In the genomic region with DNA sequence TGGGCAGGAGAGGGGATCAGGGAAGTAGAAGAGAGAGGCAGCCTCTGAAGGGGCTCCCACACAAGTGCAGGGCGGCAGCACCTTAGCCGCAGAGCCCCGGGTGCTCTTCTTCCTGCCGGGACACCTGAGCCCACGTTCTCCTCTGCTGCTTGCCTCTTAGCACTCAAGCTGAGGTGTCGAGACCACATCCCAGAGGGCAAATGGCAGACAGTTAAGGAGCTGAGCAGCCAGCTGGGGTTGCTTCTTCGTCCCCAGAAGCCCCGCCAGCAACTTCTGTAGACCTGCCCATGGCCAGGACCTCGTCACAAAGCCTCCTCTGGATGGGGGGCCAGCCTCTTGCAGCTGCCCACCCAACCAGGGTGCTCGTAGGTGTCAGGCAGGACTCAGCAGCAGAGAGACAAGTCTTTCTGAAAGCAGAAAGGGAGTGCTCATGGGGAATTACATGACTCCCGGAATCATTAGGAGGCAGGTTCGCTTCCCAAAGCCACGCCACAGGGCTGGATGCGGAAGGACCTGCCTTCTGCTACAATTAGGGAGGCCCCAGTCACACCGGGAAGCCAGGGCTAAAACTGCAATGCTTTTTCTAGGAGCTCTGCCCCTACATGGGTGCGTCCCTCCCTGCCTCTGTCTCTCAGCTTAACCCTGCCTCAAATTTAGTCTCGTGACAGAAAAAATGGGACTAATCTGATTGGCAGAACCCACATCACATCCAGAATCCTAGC, we compare ENCODE assay signal across 10 cellular contexts.
DNase-seq lines count a peak whose midpoint lies in the region; ATAC-seq and TF ChIP-seq lines count a peak whose summit lies in the region.
"Had no signal": no experiment of that assay in that cellular context is flagged by ENCODE, and none has a peak within 500 bp of the region (broad histone marks: within the 10 kb centered on the region; RNA-seq: fewer than 3 reads in every experiment).

No MANE protein-coding gene starts in this region.

- peak overlapping the region in 1 of 6 donors; percentile 47 for H3K27ac Mint-ChIP-seq in immature natural killer cell
- H3K27ac Mint-ChIP-seq in stimulated activated effector memory CD8-positive, alpha-beta T cell treated with anti-CD3 and anti-CD28 coated beads, Interleukin-12 subunit alpha, Interleukin-12 subunit beta, amount 100 ng/mL, for 72 hours = no peak overlapping the region

- CTCF ChIA-PET in A673 (lab: Charles Lee) = no interaction called here

- POLR2A ChIA-PET in A673 (lab: Charles Lee; ENCODE audit: low non-redundant PET) = no interaction called here

- H3K4me3 ChIP-seq in A673 (ENCODE audit: low read depth, low read length, poor library complexity, severe bottlenecking) = no peak overlapping the region
- H3K4me3 ChIP-seq: K562 had no signal

- no peaks in the 10 kb centered on the region for H3K27me3 ChIP-seq in A673 (replicated peaks; ENCODE audit: insufficient read depth, low read depth, low read length, poor library complexity)

- H3K36me3 Mint-ChIP-seq in immature natural killer cell = peaks cover 4 to 7% (median 4%) of the 10 kb centered on the region in 3 donors
- no peaks in the 10 kb centered on the region for H3K36me3 Mint-ChIP-seq in stimulated activated effector memory CD8-positive, alpha-beta T cell treated with anti-CD3 and anti-CD28 coated beads, Interleukin-12 subunit alpha, Interleukin-12 subunit beta, amount 100 ng/mL, for 72 hours

- DNase-seq in Right ventricle myocardium superior (no peak), Right ventricle myocardium inferior (ENCODE audit: missing footprints) (no peak), immature natural killer cell (peak; percentile 59 to 66 (median 66)), A673 (ENCODE audit: low spot score) (no peak), posterior vena cava (ENCODE audit: low spot score) (no peak)
- DNase-seq in activated T-cell treated with anti-CD3 and anti-CD28 coated beads, Interleukin-2, amount 50 U/mL, for 48 hours = peak; percentile 24 to 29
- DNase-seq in stimulated activated effector memory CD8-positive, alpha-beta T cell treated with anti-CD3 and anti-CD28 coated beads, Interleukin-12 subunit alpha, Interleukin-12 subunit beta, amount 100 ng/mL, for 72 hours (ENCODE audit: low spot score in 2 of 2) = peak; percentile 7 to 51

- intact Hi-C loops in Right ventricle myocardium superior (cut with DNase I) = no loop called here
- intact Hi-C loops in Right ventricle myocardium inferior (cut with DNase I) = no loop called here
- intact Hi-C loops in A673 (cut with micrococcal nuclease; ENCODE audit: unreplicated experiment) = no loop called here
- intact Hi-C loops in posterior vena cava (cut with DNase I) = no loop called here

- peaks cover 55 to 60% of the 10 kb centered on the region in 2 donors for H3K4me1 Mint-ChIP-seq in immature natural killer cell
- H3K4me1 Mint-ChIP-seq in stimulated activated effector memory CD8-positive, alpha-beta T cell treated with anti-CD3 and anti-CD28 coated beads, Interleukin-12 subunit alpha, Interleukin-12 subunit beta, amount 100 ng/mL, for 72 hours = peaks cover 56% of the 10 kb centered on the region

- H3K36me3 ChIP-seq in A673 (ENCODE audit: insufficient read depth, low read length, poor library complexity, severe bottlenecking) = no peaks in the 10 kb centered on the region

- no TSS peak for BruUV-seq in A673 (replicated peaks; lab: Mats Ljungman, UMichigan)

- peaks cover 2 to 6% (median 5%) of the 10 kb centered on the region in 6 donors for H3K9me3 Mint-ChIP-seq in immature natural killer cell
- peaks cover 6% of the 10 kb centered on the region for H3K9me3 Mint-ChIP-seq in stimulated activated effector memory CD8-positive, alpha-beta T cell treated with anti-CD3 and anti-CD28 coated beads, Interleukin-12 subunit alpha, Interleukin-12 subunit beta, amount 100 ng/mL, for 72 hours

- no peak overlapping the region for H3K27ac ChIP-seq in A673 (ENCODE audit: low read depth, low read length, poor library complexity, severe bottlenecking)
- H3K27ac ChIP-seq: RWPE1 had no signal

- TF ChIP-seq CTCF in A673 (conservative IDR thresholded peaks at IDR 0.05; ENCODE audit: low read depth, low read length) = no peak

- ATAC-seq in Right ventricle myocardium superior (ENCODE audit: poor library complexity) (peak; percentile 35), Right ventricle myocardium inferior (no peak), HG02798 (IDR thresholded peaks at IDR 0.05; ENCODE audit: poor library complexity, unreplicated experiment) (no peak)
- ATAC-seq in stimulated activated effector memory CD8-positive, alpha-beta T cell treated with anti-CD3 and anti-CD28 coated beads, Interleukin-12 subunit alpha, Interleukin-12 subunit beta, amount 100 ng/mL, for 72 hours = peak; percentile 78
- ATAC-seq: K562 had no signal

- H3K4me1 ChIP-seq in A673 (ENCODE audit: insufficient read depth, low read length, poor library complexity, severe bottlenecking) = no peaks in the 10 kb centered on the region

- peak overlapping the region; percentile 48 to 69 (median 61) for H3K4me3 Mint-ChIP-seq in immature natural killer cell
- H3K4me3 Mint-ChIP-seq in stimulated activated effector memory CD8-positive, alpha-beta T cell treated with anti-CD3 and anti-CD28 coated beads, Interleukin-12 subunit alpha, Interleukin-12 subunit beta, amount 100 ng/mL, for 72 hours = peak overlapping the region; percentile 6

- no peaks in the 10 kb centered on the region for H3K9me3 ChIP-seq in A673 (ENCODE audit: low read depth, low read length, poor library complexity, severe bottlenecking)

- peaks cover 6 to 18% (median 9%) of the 10 kb centered on the region in 3 donors for H3K27me3 Mint-ChIP-seq in immature natural killer cell (ENCODE audit: low read depth in 3 of 3)

Comparison
In these comparisons a context has a peak if more than half of its experiments do, and no peak if none do; other contexts are left out.
1. ATAC-seq: peak in Right ventricle myocardium superior (single experiment) and stimulated activated effector memory CD8-positive, alpha-beta T cell treated with anti-CD3 and anti-CD28 coated beads, Interleukin-12 subunit alpha, Interleukin-12 subunit beta, amount 100 ng/mL, for 72 hours (single experiment); none in Right ventricle myocardium inferior (single experiment) and HG02798 (single experiment).
2. DNase-seq: peak in activated T-cell treated with anti-CD3 and anti-CD28 coated beads, Interleukin-2, amount 50 U/mL, for 48 hours (2 of 2), immature natural killer cell (3 of 3) and stimulated activated effector memory CD8-positive, alpha-beta T cell treated with anti-CD3 and anti-CD28 coated beads, Interleukin-12 subunit alpha, Interleukin-12 subunit beta, amount 100 ng/mL, for 72 hours (2 of 2); none in Right ventricle myocardium superior (single experiment), Right ventricle myocardium inferior (single experiment), A673 (single experiment) and posterior vena cava (single experiment).